8 cellular contexts compared by ENCODE assay signal in genomic region chr1:45009956-45010854, GRCh38. TPM values are rescaled to one million over a fixed set of nuclear protein-coding genes. Genes with fewer than 3 reads are reported as not detected.
A peak's percentile ranks its signal among the peaks of the same experiment; 100 is the strongest.
DNase-seq lines count a peak whose midpoint lies in the region; ATAC-seq, FAIRE-seq and TF ChIP-seq lines count a peak whose summit lies in the region.

No MANE protein-coding gene starts in this region.

- no peak overlapping the region for H4K5ac ChIP-seq in IMR-90 (ENCODE audit: low read depth, low read length)

- no peaks in the 10 kb centered on the region for H3K27me3 ChIP-seq in CD8-positive, alpha-beta T cell (ENCODE audit: insufficient read depth, low read length)
- no peaks in the 10 kb centered on the region for H3K27me3 ChIP-seq in IMR-90 (ENCODE audit: control insufficient read depth, insufficient read depth, low read length)
- no peaks in the 10 kb centered on the region for H3K27me3 ChIP-seq in naive thymus-derived CD4-positive, alpha-beta T cell (ENCODE audit: control insufficient read depth in 2 of 2, insufficient read depth in 2 of 2, low read length in 2 of 2)

- H4K91ac ChIP-seq in IMR-90 (ENCODE audit: insufficient read depth, low read depth, low read length) = no peak overlapping the region

- no peaks in the 10 kb centered on the region for H3K9me3 Mint-ChIP-seq in CD8-positive, alpha-beta T cell
- no peaks in the 10 kb centered on the region for H3K9me3 Mint-ChIP-seq in naive thymus-derived CD4-positive, alpha-beta T cell

- intact Hi-C loops in CD8-positive, alpha-beta T cell (cut with DNase I, micrococcal nuclease) = loop anchor here (5.0 to 10.0 kb wide), 7 partner anchors 178 to 1835 kb away; partner anchors contain the start of genes BEST4 (in 1 of the 2), CFAP57 (in 1 of the 2), EBNA1BP2 (in 1 of the 2) and ERI3 (in 1 of the 2)
- intact Hi-C loops in IMR-90 (cut with micrococcal nuclease) = loop anchor here (5.0 kb wide), 4 partner anchors 218 to 562 kb away; partner anchors contain the start of genes MUTYH, RNU5D-1 and TOE1
- intact Hi-C loops in naive thymus-derived CD4-positive, alpha-beta T cell (cut with micrococcal nuclease) = loop anchor here (5.0 to 10.0 kb wide), 3 partner anchors 173 to 195 kb away; partner anchors contain the start of gene ZSWIM5 (in 1 of the 2)

- peak in 3 of 7 experiments; percentile 21 to 43 (median 33) for DNase-seq in CD8-positive, alpha-beta T cell
- DNase-seq in IMR-90 (no peak), epithelial cell of prostate (ENCODE audit: low read depth, low spot score) (no peak), D721Med (ENCODE audit: insufficient read length, low spot score) (no peak), SKM-1 treated with dmso at 0.1 percent for 144 hours (lab: John Stamatoyannopoulos, UW; ENCODE audit: unreplicated experiment) (no peak)
- peak in 7 of 9 donors; percentile 24 to 45 (median 28) for DNase-seq in naive thymus-derived CD4-positive, alpha-beta T cell

- dilution Hi-C loops in IMR-90 (cut with HindIII; ENCODE audit: low sequenced_read_pairs, unreplicated experiment) = no loop called here

- H2AK9ac ChIP-seq in IMR-90 (replicated peaks; ENCODE audit: low read depth, low read length, poor library complexity) = peak overlapping the region; percentile 48

- no peak overlapping the region for H2BK15ac ChIP-seq in IMR-90 (ENCODE audit: low read depth, low read length)

- H3K23ac ChIP-seq in IMR-90 (ENCODE audit: low read depth, low read length) = peak overlapping the region; percentile 20; the same call in 1 of the 2 replicates

- peaks cover 25 to 62% of the 10 kb centered on the region in 2 experiments for H3K79me1 ChIP-seq in IMR-90 (ENCODE audit: low read depth in 1 of 2, low read length in 2 of 2)

- no peaks in the 10 kb centered on the region for H3K9me3 ChIP-seq in CD8-positive, alpha-beta T cell (ENCODE audit: low read length)
- H3K9me3 ChIP-seq in IMR-90 (ENCODE audit: control insufficient read depth, insufficient read depth, low read length) = no peaks in the 10 kb centered on the region
- H3K9me3 ChIP-seq in naive thymus-derived CD4-positive, alpha-beta T cell (ENCODE audit: control insufficient read depth in 2 of 3, low read length in 3 of 3) = no peaks in the 10 kb centered on the region

- peak overlapping the region; percentile 61 for H3K27ac ChIP-seq in CD8-positive, alpha-beta T cell (ENCODE audit: low read depth, low read length)
- H3K27ac ChIP-seq in IMR-90 (ENCODE audit: insufficient read depth, low read length) (peak overlapping the region; percentile 12; the same call in 1 of the 2 replicates), VCaP (peak overlapping the region; percentile 69), epithelial cell of prostate (peak overlapping the region; percentile 76)
- H3K27ac ChIP-seq in naive thymus-derived CD4-positive, alpha-beta T cell (ENCODE audit: low read depth, low read length) = peak overlapping the region; percentile 81

- H3K56ac ChIP-seq in IMR-90 (ENCODE audit: extremely low read depth, insufficient read depth, low read length) = peak overlapping the region; percentile 35; the same call in 1 of the 2 replicates

- peak overlapping the region; percentile 64 for H3K9ac ChIP-seq in IMR-90 (ENCODE audit: low read depth, low read length)

- no TSS peak for BruUV-seq in IMR-90 (replicated peaks; lab: Mats Ljungman, UMichigan)

- H3K4me2 ChIP-seq in IMR-90 (ENCODE audit: low read depth, low read length) = peak overlapping the region; percentile 87

- TF ChIP-seq RAD21 in IMR-90 (IDR thresholded peaks at IDR 0.05; ENCODE audit: low read length) = 0 out of 2 replicates have a peak, but pooled peaks have one; percentile 2

- 25% methylated on average over 21 of the region's 41 CpGs; no CpG with 5 or more reads in 1 of the 2 experiments for WGBS in IMR-90 (ENCODE audit: extremely low coverage in 2 of 2, insufficient read length in 1 of 2), 2 experiments

- peaks cover 63% of the 10 kb centered on the region for H3K36me3 Mint-ChIP-seq in CD8-positive, alpha-beta T cell
- peaks cover 7 to 30% (median 18%) of the 10 kb centered on the region in 5 donors for H3K36me3 Mint-ChIP-seq in naive thymus-derived CD4-positive, alpha-beta T cell

- peaks cover 9% of the 10 kb centered on the region; the same call in 1 of the 2 replicates for H4K20me1 ChIP-seq in IMR-90 (ENCODE audit: insufficient read depth, low read length)

- in situ Hi-C loops in IMR-90 (cut with MboI; ENCODE audit: low sequenced_read_pairs) = loop anchor here (5.0 kb wide), 3 partner anchors 292 to 557 kb away; partner anchors contain the start of gene TESK2

- H2AFZ ChIP-seq in IMR-90 (replicated peaks; ENCODE audit: low read length, poor library complexity) = peak overlapping the region; percentile 85

- H3K18ac ChIP-seq in IMR-90 (ENCODE audit: low read depth, low read length) = no peak overlapping the region

- no peak overlapping the region for H2BK20ac ChIP-seq in IMR-90 (ENCODE audit: low read depth, low read length)

- H3K14ac ChIP-seq in IMR-90 (replicated peaks; ENCODE audit: low read depth, low read length) = 0 out of 2 replicates have a peak overlapping the region, but pooled peaks have one; percentile 60

- H3K27me3 Mint-ChIP-seq in CD8-positive, alpha-beta T cell (ENCODE audit: low read depth) = no peaks in the 10 kb centered on the region
- no peaks in the 10 kb centered on the region for H3K27me3 Mint-ChIP-seq in naive thymus-derived CD4-positive, alpha-beta T cell

- peaks cover 13% of the 10 kb centered on the region for H3K9me1 ChIP-seq in IMR-90 (ENCODE audit: insufficient read depth, low read length)

- no peak for TF ChIP-seq POLR2A in IMR-90 (IDR thresholded peaks at IDR 0.05; ENCODE audit: low read depth, low read length)

- FAIRE-seq in D721Med (lab: Jason Lieb, UNC) = no peak

- peaks cover 52% of the 10 kb centered on the region for H3K4me1 Mint-ChIP-seq in CD8-positive, alpha-beta T cell (ENCODE audit: low read depth)
- peaks cover 29 to 64% (median 57%) of the 10 kb centered on the region in 7 donors for H3K4me1 Mint-ChIP-seq in naive thymus-derived CD4-positive, alpha-beta T cell

- H3K4me3 ChIP-seq in CD8-positive, alpha-beta T cell (ENCODE audit: low read depth, low read length) = peak overlapping the region; percentile 82
- peak overlapping the region; percentile 82 for H3K4me3 ChIP-seq in IMR-90 (ENCODE audit: insufficient read depth, low read depth, low read length)
- peak overlapping the region; percentile 65 for H3K4me3 ChIP-seq in naive thymus-derived CD4-positive, alpha-beta T cell (ENCODE audit: low read length)

- peaks cover 30% of the 10 kb centered on the region for H3K4me1 ChIP-seq in CD8-positive, alpha-beta T cell (ENCODE audit: insufficient read depth, low read length)
- peaks cover 12% of the 10 kb centered on the region for H3K4me1 ChIP-seq in IMR-90 (ENCODE audit: control insufficient read depth, insufficient read depth, low read length)
- peaks cover 28 to 30% of the 10 kb centered on the region in 2 donors for H3K4me1 ChIP-seq in naive thymus-derived CD4-positive, alpha-beta T cell (ENCODE audit: control insufficient read depth in 2 of 2, insufficient read depth in 2 of 2, low read length in 2 of 2)

- H3K4me3 Mint-ChIP-seq in CD8-positive, alpha-beta T cell = peak overlapping the region; percentile 89
- H3K4me3 Mint-ChIP-seq in naive thymus-derived CD4-positive, alpha-beta T cell = peak overlapping the region; percentile 84 to 97 (median 90)

- CTCF ChIA-PET in CD8-positive, alpha-beta T cell (lab: Charles Lee) = interaction anchor here (0.8 to 13.0 kb wide), 10 partner anchors 8 to 483 kb away, joined by 3 to 315 read pairs (median 4); partner anchors contain the start of genes EIF2B3, RNU5D-1 and TESK2
- CTCF ChIA-PET in IMR-90 (lab: Yijun Ruan, JAX) = interaction anchor here (1.4 to 2.2 kb wide), 2 partner anchors 210 to 217 kb away, joined by 4 to 7 read pairs; partner anchors contain the start of gene PLK3
- CTCF ChIA-PET in naive thymus-derived CD4-positive, alpha-beta T cell (lab: Charles Lee) = interaction anchor here (0.6 to 12.9 kb wide), 11 partner anchors 19 to 483 kb away, joined by 3 to 255 read pairs (median 4); partner anchors contain the start of genes EIF2B3, MUTYH, RPS8 and TESK2

- peaks cover 36% of the 10 kb centered on the region for H3K36me3 ChIP-seq in CD8-positive, alpha-beta T cell (ENCODE audit: insufficient read depth, low read length)
- peaks cover 48% of the 10 kb centered on the region for H3K36me3 ChIP-seq in IMR-90 (ENCODE audit: control insufficient read depth, insufficient read depth, low read length)
- H3K36me3 ChIP-seq in naive thymus-derived CD4-positive, alpha-beta T cell (ENCODE audit: control insufficient read depth in 2 of 3, insufficient read depth in 3 of 3, low read length in 3 of 3) = peaks cover 11 to 49% (median 19%) of the 10 kb centered on the region in 3 experiments

- H3K27ac Mint-ChIP-seq in CD8-positive, alpha-beta T cell = peak overlapping the region; percentile 74
- H3K27ac Mint-ChIP-seq in naive thymus-derived CD4-positive, alpha-beta T cell = peak overlapping the region; percentile 42 to 84 (median 72)

- no peak overlapping the region for H2BK120ac ChIP-seq in IMR-90 (ENCODE audit: low read depth, low read length)

- H2AK5ac ChIP-seq in IMR-90 (ENCODE audit: low read depth, low read length) = peak overlapping the region; percentile 74

- H2BK5ac ChIP-seq in IMR-90 (ENCODE audit: low read depth, low read length, poor library complexity, severe bottlenecking) = no peak overlapping the region

- peak; percentile 10 for ATAC-seq in CD8-positive, alpha-beta T cell
- ATAC-seq in IMR-90 (ENCODE audit: low read depth) = no peak
- no peak for ATAC-seq in naive thymus-derived CD4-positive, alpha-beta T cell
- ATAC-seq in GM21381 (IDR thresholded peaks at IDR 0.05; ENCODE audit: unreplicated experiment) = no peak

- POLR2A ChIA-PET in CD8-positive, alpha-beta T cell (lab: Charles Lee) = interaction anchor here (0.6 to 5.3 kb wide), 18 partner anchors 11 to 490 kb away, joined by 3 to 94 read pairs (median 4); partner anchors contain the start of genes ARMH1, CCDC163, EIF2B3 and HPDL
- POLR2A ChIA-PET in IMR-90 (lab: Charles Lee; ENCODE audit: unreplicated experiment) = interaction anchor here (0.8 to 1.9 kb wide), 2 partner anchors 293 to 351 kb away, joined by 6 to 8 read pairs; no protein-coding TSS in a partner anchor
- POLR2A ChIA-PET in naive thymus-derived CD4-positive, alpha-beta T cell (lab: Charles Lee) = interaction anchor here (0.5 to 7.7 kb wide), 30 partner anchors 8 to 541 kb away, joined by 3 to 126 read pairs (median 8); partner anchors contain the start of genes BEST4, BTBD19, CCDC163 and DYNLT4

- TF ChIP-seq CTCF in CD8-positive, alpha-beta T cell (IDR thresholded peaks at IDR 0.05) = no peak
- TF ChIP-seq CTCF in IMR-90 (conservative IDR thresholded peaks at IDR 0.05; ENCODE audit: low read depth, low read length) = no peak
- TF ChIP-seq CTCF in VCaP (conservative IDR thresholded peaks at IDR 0.05) = no peak
- no peak for TF ChIP-seq CTCF in D721Med (IDR thresholded peaks at IDR 0.05; ENCODE audit: insufficient read depth, missing control alignments)

- H4K8ac ChIP-seq in IMR-90 (ENCODE audit: low read depth in 2 of 2, low read length in 2 of 2) = no peak overlapping the region

- H3K4ac ChIP-seq in IMR-90 (ENCODE audit: low read depth, low read length) = no peak overlapping the region

RNA-seq across cellular contexts. Expression of gene HECTD3, which starts 0.9 kb away (rescaled TPM):
- 10 to 100 TPM; 33.5 to 36.0 TPM for total RNA-seq in CD8-positive, alpha-beta T cell
- total RNA-seq in IMR-90 (2012; rRNA removed) = 12.2 and 14.4 TPM in 2 replicates
- 39.5 and 44.1 TPM in 2 replicates for polyA plus RNA-seq in IMR-90 (2012; rRNA removed)
- 22.3 and 28.3 TPM in 2 replicates for polyA plus RNA-seq in IMR-90 (2012; cell fraction: cytosol; rRNA removed)
- 142 and 150 TPM in 2 replicates for polyA plus RNA-seq in IMR-90 (2012; cell fraction: nucleus; rRNA removed; ENCODE audit: low replicate concordance)
- total RNA-seq in naive thymus-derived CD4-positive, alpha-beta T cell = 10 to 100 TPM; 38.8 to 53.7 (median 42.2) TPM
- polyA plus RNA-seq in naive thymus-derived CD4-positive, alpha-beta T cell = 10 to 100 TPM; 12.2 to 26.9 TPM

RNA-seq across cellular contexts. Expression of gene UROD, which starts 1.8 kb away (rescaled TPM):
- 10 to 100 TPM; 38.3 to 41.2 TPM for total RNA-seq in CD8-positive, alpha-beta T cell
- 165 and 220 TPM in 2 replicates for total RNA-seq in IMR-90 (2012; rRNA removed)
- polyA plus RNA-seq in IMR-90 (2012; rRNA removed) = 224 and 247 TPM in 2 replicates
- 256 and 274 TPM in 2 replicates for polyA plus RNA-seq in IMR-90 (2012; cell fraction: cytosol; rRNA removed)
- polyA plus RNA-seq in IMR-90 (2012; cell fraction: nucleus; rRNA removed; ENCODE audit: low replicate concordance) = 310 and 337 TPM in 2 replicates
- total RNA-seq in naive thymus-derived CD4-positive, alpha-beta T cell = 10 to 100 TPM; 40.7 to 72.8 (median 58.1) TPM
- 10 to 100 TPM; 90.5 to 91.3 TPM for polyA plus RNA-seq in naive thymus-derived CD4-positive, alpha-beta T cell

RNA-seq across cellular contexts. Expression of gene EIF2B3, which starts 23.8 kb away (rescaled TPM):
- 1 to 10 TPM; 5.8 to 6.0 TPM for total RNA-seq in CD8-positive, alpha-beta T cell
- 63.3 and 77.8 TPM in 2 replicates for total RNA-seq in IMR-90 (2012; rRNA removed)
- 33.7 and 36.6 TPM in 2 replicates for polyA plus RNA-seq in IMR-90 (2012; rRNA removed)
- polyA plus RNA-seq in IMR-90 (2012; cell fraction: cytosol; rRNA removed) = 9.4 and 19.0 TPM in 2 replicates
- 3.5 and 14.0 TPM in 2 replicates for polyA plus RNA-seq in IMR-90 (2012; cell fraction: nucleus; rRNA removed; ENCODE audit: low replicate concordance)
- total RNA-seq in naive thymus-derived CD4-positive, alpha-beta T cell = 10 to 100 TPM; 13.0 to 29.0 (median 17.8) TPM
- polyA plus RNA-seq in naive thymus-derived CD4-positive, alpha-beta T cell = 10 to 100 TPM; 19.4 to 32.0 TPM

Comparison
In these comparisons a context has a peak if more than half of its experiments do, and no peak if none do; other contexts are left out.
1. DNase-seq: peak in naive thymus-derived CD4-positive, alpha-beta T cell (7 of 9); none in IMR-90 (single experiment), epithelial cell of prostate (single experiment), D721Med (single experiment) and SKM-1 treated with dmso at 0.1 percent for 144 hours (single experiment).
2. H3K27ac ChIP-seq: peak in every context shown above with its lines; median percentile 81 in naive thymus-derived CD4-positive, alpha-beta T cell; 76 in epithelial cell of prostate; 69 in VCaP; 61 in CD8-positive, alpha-beta T cell; 12 in IMR-90.
3. Peak in every context shown above with its lines, with median percentiles within 50 percentile points of each other: H3K4me3 ChIP-seq.